In genomic region chr7:51209426-51209825, GRCh38 we compare ENCODE assay signal across 1 cellular context.
TF ChIP-seq lines count a peak whose summit lies in the region.

No MANE protein-coding gene starts in this region.

TF ChIP-seq in HepG2, 621 proteins besides CTCF, POLR2A, EP300 and RAD21 (continued from another document):
- TF ChIP-seq ZNF776 (CRISPR knock-in tag; IDR thresholded peaks at IDR 0.05) (no peak), ZFP36 (IDR thresholded peaks at IDR 0.05; ENCODE audit: borderline replicate concordance, low read depth, low read length, partially characterized antibody) (no peak), ARID4A (CRISPR knock-in tag; IDR thresholded peaks at IDR 0.05; ENCODE audit: borderline replicate concordance) (no peak), ZNF629 (CRISPR knock-in tag; conservative IDR thresholded peaks at IDR 0.05) (no peak), ZNF18 (CRISPR knock-in tag; IDR thresholded peaks at IDR 0.05; ENCODE audit: insufficient replicate concordance) (no peak), ZBTB38 (CRISPR knock-in tag; IDR thresholded peaks at IDR 0.05) (no peak), ZNF720 (CRISPR knock-in tag; IDR thresholded peaks at IDR 0.05) (no peak), GATAD2A (CRISPR knock-in tag; IDR thresholded peaks at IDR 0.05) (no peak), ZNF780A (CRISPR knock-in tag; IDR thresholded peaks at IDR 0.05) (no peak), ASH2L (IDR thresholded peaks at IDR 0.05; ENCODE audit: insufficient read length, low read depth, low read length) (no peak), ADNP (CRISPR knock-in tag; IDR thresholded peaks at IDR 0.05) (no peak), MAF1 (CRISPR knock-in tag; IDR thresholded peaks at IDR 0.05; ENCODE audit: borderline replicate concordance) (no peak), ZNF713 (CRISPR knock-in tag; IDR thresholded peaks at IDR 0.05) (no peak)
